21 cellular contexts compared by ENCODE assay signal in genomic region chr20:32053648-32054047, GRCh38. TPM values are rescaled to one million over a fixed set of nuclear protein-coding genes. Genes with fewer than 3 reads are reported as not detected.
A peak's percentile ranks its signal among the peaks of the same experiment; 100 is the strongest.
DNase-seq lines count a peak whose midpoint lies in the region; ATAC-seq and TF ChIP-seq lines count a peak whose summit lies in the region.
"Had no signal": no experiment of that assay in that cellular context is flagged by ENCODE, and none has a peak within 500 bp of the region (broad histone marks: within the 10 kb centered on the region; RNA-seq: fewer than 3 reads in every experiment).

No MANE protein-coding gene starts in this region.

- peak overlapping the region; percentile 85 for H3K4me3 Mint-ChIP-seq in dendritic cell treated with granulocyte-macrophage colony-stimulating factor and Interleukin-4, amounts not matched to agents 40 ng/mL and 50 ng/mL, for 4 days
- H3K4me3 Mint-ChIP-seq in stimulated activated memory B cell treated with anti-CD40 and anti-IgM and Interleukin-4, amounts not matched to agents 10 μg/mL and 1 μg/mL and 100 μg/mL, for 72 hours, result no peak overlapping the region

- intact Hi-C loops in dendritic cell treated with granulocyte-macrophage colony-stimulating factor and Interleukin-4, amounts not matched to agents 40 ng/mL and 50 ng/mL, for 4 days (cut with micrococcal nuclease), result loop anchor here (2.0 kb wide), 2 partner anchors 15 to 19 kb away; no protein-coding TSS in a partner anchor
- intact Hi-C loops in sciatic nerve (cut with DNase I), result no loop called here

- H3K27me3 ChIP-seq in BLaER1 treated with 17β-estradiol and CSF1 and Interleukin-3, amounts not matched to agents 10 nM and 100 nM, result peaks cover 0 to 24% (median 0%) of the 10 kb centered on the region in 11 experiments; a peak in 9 of 22 replicates

- peaks cover 0 to 7% (median 0%) of the 10 kb centered on the region in 11 experiments; a peak in 6 of 22 replicates for H3K9me3 ChIP-seq in BLaER1 treated with 17β-estradiol and CSF1 and Interleukin-3, amounts not matched to agents 10 nM and 100 nM (replicated peaks in 1 of 11)

- H3K4me3 ChIP-seq in BLaER1 treated with 17β-estradiol and CSF1 and Interleukin-3, amounts not matched to agents 10 nM and 100 nM, result peak overlapping the region in 8 of 10 experiments; percentile 85 to 99 (median 94); a peak in 16 of 20 replicates
- peak overlapping the region; percentile 1 for H3K4me3 ChIP-seq in GM12875 (ENCODE audit: low read depth, low read length)

- peak overlapping the region; percentile 85 to 100 (median 94); a peak in 20 of 22 replicates for H3K4me2 ChIP-seq in BLaER1 treated with 17β-estradiol and CSF1 and Interleukin-3, amounts not matched to agents 10 nM and 100 nM

- peak overlapping the region; percentile 99 for H3K27ac Mint-ChIP-seq in dendritic cell treated with granulocyte-macrophage colony-stimulating factor and Interleukin-4, amounts not matched to agents 40 ng/mL and 50 ng/mL, for 4 days
- no peak overlapping the region for H3K27ac Mint-ChIP-seq in stimulated activated memory B cell treated with anti-CD40 and anti-IgM and Interleukin-4, amounts not matched to agents 10 μg/mL and 1 μg/mL and 100 μg/mL, for 72 hours

- peaks cover 49 to 82% (median 71%) of the 10 kb centered on the region in 10 experiments for H3K4me1 ChIP-seq in BLaER1 treated with 17β-estradiol and CSF1 and Interleukin-3, amounts not matched to agents 10 nM and 100 nM

- peak overlapping the region in 9 of 11 experiments; percentile 89 to 100 (median 100); a peak in 17 of 22 replicates for H3K27ac ChIP-seq in BLaER1 treated with 17β-estradiol and CSF1 and Interleukin-3, amounts not matched to agents 10 nM and 100 nM
- H3K27ac ChIP-seq: C4-2B, RWPE1 had no signal

- H3K4me1 Mint-ChIP-seq in dendritic cell treated with granulocyte-macrophage colony-stimulating factor and Interleukin-4, amounts not matched to agents 40 ng/mL and 50 ng/mL, for 4 days (ENCODE audit: low read depth), result peaks cover 72% of the 10 kb centered on the region
- H3K4me1 Mint-ChIP-seq in stimulated activated memory B cell treated with anti-CD40 and anti-IgM and Interleukin-4, amounts not matched to agents 10 μg/mL and 1 μg/mL and 100 μg/mL, for 72 hours, result peaks cover 31% of the 10 kb centered on the region

- DNase-seq in sciatic nerve (ENCODE audit: low spot score) (peak; percentile 12), EL (no peak)
- DNase-seq: GF-D8, KG1, NCI-H1105 treated with DMSO at 0.1 percent for 48 hours, NCI-H1694, NCI-H2081 treated with DMSO at 0.1 percent for 48 hours, NCI-H510A, NCI-H748 treated with DMSO at 0.1 percent for 48 hours, PC-3, SIG-M5 had no signal

- TF ChIP-seq CTCF in GM12875 (IDR thresholded peaks at IDR 0.05; ENCODE audit: borderline replicate concordance, insufficient read depth, low read depth, low read length), result no peak

- peaks cover 0 to 55% (median 44%) of the 10 kb centered on the region in 11 experiments; a peak in 15 of 22 replicates for H3K36me3 ChIP-seq in BLaER1 treated with 17β-estradiol and CSF1 and Interleukin-3, amounts not matched to agents 10 nM and 100 nM

- H3K27me3 Mint-ChIP-seq in dendritic cell treated with granulocyte-macrophage colony-stimulating factor and Interleukin-4, amounts not matched to agents 40 ng/mL and 50 ng/mL, for 4 days, result no peaks in the 10 kb centered on the region
- H3K27me3 Mint-ChIP-seq in stimulated activated memory B cell treated with anti-CD40 and anti-IgM and Interleukin-4, amounts not matched to agents 10 μg/mL and 1 μg/mL and 100 μg/mL, for 72 hours, result no peaks in the 10 kb centered on the region

- peak overlapping the region in 9 of 11 experiments; percentile 89 to 100 (median 99); a peak in 17 of 22 replicates for H3K9ac ChIP-seq in BLaER1 treated with 17β-estradiol and CSF1 and Interleukin-3, amounts not matched to agents 10 nM and 100 nM

- ATAC-seq in sciatic nerve (no peak), GM21576 (IDR thresholded peaks at IDR 0.05; ENCODE audit: unreplicated experiment) (no peak)
- no peak for ATAC-seq in stimulated activated memory B cell treated with anti-CD40 and anti-IgM and Interleukin-4, amounts not matched to agents 10 μg/mL and 1 μg/mL and 100 μg/mL, for 72 hours
- ATAC-seq: PC-3, SK-N-SH treated with all-trans-retinoic acid at 6 μM for 48 hours had no signal

- no peaks in the 10 kb centered on the region for H3K9me3 Mint-ChIP-seq in dendritic cell treated with granulocyte-macrophage colony-stimulating factor and Interleukin-4, amounts not matched to agents 40 ng/mL and 50 ng/mL, for 4 days
- no peaks in the 10 kb centered on the region for H3K9me3 Mint-ChIP-seq in stimulated activated memory B cell treated with anti-CD40 and anti-IgM and Interleukin-4, amounts not matched to agents 10 μg/mL and 1 μg/mL and 100 μg/mL, for 72 hours

- H4K20me1 ChIP-seq in BLaER1 treated with 17β-estradiol and CSF1 and Interleukin-3, amounts not matched to agents 10 nM and 100 nM, result peaks cover 0 to 27% (median 0%) of the 10 kb centered on the region in 11 experiments; a peak in 6 of 22 replicates

- peaks cover 66% of the 10 kb centered on the region for H3K36me3 Mint-ChIP-seq in dendritic cell treated with granulocyte-macrophage colony-stimulating factor and Interleukin-4, amounts not matched to agents 40 ng/mL and 50 ng/mL, for 4 days (ENCODE audit: low read depth)
- no peaks in the 10 kb centered on the region for H3K36me3 Mint-ChIP-seq in stimulated activated memory B cell treated with anti-CD40 and anti-IgM and Interleukin-4, amounts not matched to agents 10 μg/mL and 1 μg/mL and 100 μg/mL, for 72 hours

RNA-seq across cellular contexts. Expression of gene HCK, which starts 1.6 kb away (rescaled TPM):
- 24.0 TPM for total RNA-seq in sciatic nerve
- total RNA-seq: A673, Daoy, PC-3 had no signal

RNA-seq across cellular contexts. Expression of gene CCM2L, which starts 43.4 kb away (rescaled TPM):
- 11.7 TPM for total RNA-seq in sciatic nerve
- total RNA-seq: A673, PC-3 had no signal

RNA-seq across cellular contexts. Expression of gene TM9SF4, which starts 55.9 kb away (rescaled TPM):
- total RNA-seq in sciatic nerve, result 42.9 TPM
